Comparison of ENCODE assay signal across 1 cellular context in genomic region chr3:56581941-56582340, GRCh38. TPM values are rescaled to one million over a fixed set of nuclear protein-coding genes. Genes with fewer than 3 reads are reported as not detected.
DNase-seq lines count a peak whose midpoint lies in the region; ATAC-seq lines count a peak whose summit lies in the region.
"Not testable (repeated sequence)": the region's sequence is repeated elsewhere in the genome, so short reads cannot be mapped to it uniquely, and the experiment has no call there.

No MANE protein-coding gene starts in this region.

- not testable (repeated sequence) for H3K27ac ChIP-seq in right cardiac atrium (ENCODE audit: low read length)

- H3K27me3 ChIP-seq in right cardiac atrium (ENCODE audit: control insufficient read depth, insufficient read depth) = not testable (repeated sequence)

- intact Hi-C loops in right cardiac atrium (cut with DNase I) = not testable (repeated sequence)

- H3K4me3 ChIP-seq in right cardiac atrium (ENCODE audit: low read length) = not testable (repeated sequence)

- not testable (repeated sequence) for H3K9me3 ChIP-seq in right cardiac atrium (ENCODE audit: control insufficient read depth, low read length)

- 96% methylated on average over 12 of the region's 12 CpGs for WGBS in right cardiac atrium

- not testable (repeated sequence) for H3K4me1 ChIP-seq in right cardiac atrium (ENCODE audit: control insufficient read depth, insufficient read depth, low read length)

- ATAC-seq in right cardiac atrium = not testable (repeated sequence)

- peak in 2 of 3 donors; percentile 27 to 42 for DNase-seq in right cardiac atrium

RNA-seq across cellular contexts. Expression of gene CCDC66, which starts 25.0 kb away (rescaled TPM):
- 10 to 100 TPM; 18.0 to 24.2 (median 18.9) TPM for total RNA-seq in right cardiac atrium
- 9.1 TPM for polyA plus RNA-seq in right cardiac atrium
